Comparison of ENCODE assay signal across 13 cellular contexts in genomic region chr1:206455320-206455680, GRCh38.
"Had no signal": no experiment of that assay in that cellular context is flagged by ENCODE, and none has a peak within 500 bp of the region (broad histone marks: within the 10 kb centered on the region; RNA-seq: fewer than 3 reads in every experiment).

No MANE protein-coding gene starts in this region.

- H3K9me3 ChIP-seq: ovary, right lobe of liver, spleen, thoracic aorta had no signal

- ATAC-seq: foreskin keratinocyte; natural killer cell treated with Interleukin-12 subunit alpha and Interleukin-12 subunit beta and Interleukin-15 and Interleukin-18, amount 100 ng/mL, for 72 hours; right lobe of liver had no signal

- H3K4me1 ChIP-seq: right lobe of liver had no signal

- H3K27ac Mint-ChIP-seq: activated naive CD4-positive, alpha-beta T cell treated with anti-CD3 and anti-CD28 coated beads, Interleukin-2, amount 10 ng/mL, durations not matched to agents 7 days and 5 days; activated T-helper 2 cell treated with anti-CD3 and anti-CD28 coated beads, Interferon-gamma antibody, Interleukin-2, Interleukin-4, amounts not matched to agents 10 μg/mL and 5 μg/mL and 100 μg/mL, durations not matched to agents 14 hours and 24 hours and 36 hours; natural killer cell treated with Interleukin-12 subunit alpha and Interleukin-12 subunit beta and Interleukin-15 and Interleukin-18, amount 100 ng/mL, for 72 hours had no signal

- H3K27me3 Mint-ChIP-seq: activated naive CD4-positive, alpha-beta T cell treated with anti-CD3 and anti-CD28 coated beads, Interleukin-2, amount 10 ng/mL, durations not matched to agents 7 days and 5 days; natural killer cell treated with Interleukin-12 subunit alpha and Interleukin-12 subunit beta and Interleukin-15 and Interleukin-18, amount 100 ng/mL, for 72 hours had no signal

- DNase-seq: activated naive CD4-positive, alpha-beta T cell treated with anti-CD3 and anti-CD28 coated beads, Interleukin-2, amount 10 ng/mL, durations not matched to agents 7 days and 5 days; activated T-cell treated with anti-CD3 and anti-CD28 coated beads for 4 hours; effector CD4-positive, alpha-beta T cell; foreskin keratinocyte; kidney glomerular epithelial cell; mesenchymal stem cell; ovary; right lobe of liver; spleen; T-helper 2 cell had no signal

- H3K9me3 Mint-ChIP-seq: activated naive CD4-positive, alpha-beta T cell treated with anti-CD3 and anti-CD28 coated beads, Interleukin-2, amount 10 ng/mL, durations not matched to agents 7 days and 5 days; activated T-helper 2 cell treated with anti-CD3 and anti-CD28 coated beads, Interferon-gamma antibody, Interleukin-2, Interleukin-4, amounts not matched to agents 10 μg/mL and 5 μg/mL and 100 μg/mL, durations not matched to agents 14 hours and 24 hours and 36 hours; natural killer cell treated with Interleukin-12 subunit alpha and Interleukin-12 subunit beta and Interleukin-15 and Interleukin-18, amount 100 ng/mL, for 72 hours had no signal

- H3K27ac ChIP-seq: foreskin keratinocyte, ovary, right lobe of liver, spleen, thoracic aorta had no signal

- H3K36me3 ChIP-seq: ovary had no signal

- H3K27me3 ChIP-seq: foreskin keratinocyte, ovary, right lobe of liver, spleen had no signal

- H3K4me3 Mint-ChIP-seq: activated naive CD4-positive, alpha-beta T cell treated with anti-CD3 and anti-CD28 coated beads, Interleukin-2, amount 10 ng/mL, durations not matched to agents 7 days and 5 days; natural killer cell treated with Interleukin-12 subunit alpha and Interleukin-12 subunit beta and Interleukin-15 and Interleukin-18, amount 100 ng/mL, for 72 hours had no signal

- H3K4me3 ChIP-seq: ovary, right lobe of liver, spleen, thoracic aorta had no signal
